ENCODE assay signal across 8 cellular contexts in genomic region chr11:46120711-46121327, GRCh38. TPM values are rescaled to one million over a fixed set of nuclear protein-coding genes. Genes with fewer than 3 reads are reported as not detected.
DNase-seq lines count a peak whose midpoint lies in the region; ATAC-seq and TF ChIP-seq lines count a peak whose summit lies in the region.

No MANE protein-coding gene starts in this region.

- peak overlapping the region; percentile 80 for H3K4me3 ChIP-seq in fibroblast of the aortic adventitia (ENCODE audit: low read depth, low read length)

- TF ChIP-seq CTCF in fibroblast of the aortic adventitia (IDR thresholded peaks at IDR 0.05; ENCODE audit: insufficient read depth, low read length) (no peak), neural crest cell (conservative IDR thresholded peaks at IDR 0.05) (no peak), GM10248 (IDR thresholded peaks at IDR 0.05; ENCODE audit: control extremely low read depth, extremely low read depth, low read depth, missing control alignments) (no peak)

- H3K36me3 Mint-ChIP-seq in activated CD8-positive, alpha-beta memory T cell treated with anti-CD3 and anti-CD28 coated beads, Interleukin-2, amount 10 ng/mL, durations not matched to agents 7 days and 5 days: peaks cover 7% of the 10 kb centered on the region
- peaks cover 3% of the 10 kb centered on the region for H3K36me3 Mint-ChIP-seq in neural crest cell (ENCODE audit: low read depth)

- CTCF ChIA-PET in activated CD8-positive, alpha-beta memory T cell treated with anti-CD3 and anti-CD28 coated beads, Interleukin-2, amount 10 ng/mL, durations not matched to agents 7 days and 5 days (lab: Charles Lee): interaction anchor here (1.0 kb wide), 1 partner anchor 119 kb away, joined by 3 read pairs; no protein-coding TSS in a partner anchor
- CTCF ChIA-PET in GM10248 (lab: Yijun Ruan, JAX): interaction anchor here (1.0 kb wide), 1 partner anchor 13 kb away, joined by 3 read pairs; no protein-coding TSS in a partner anchor

- ATAC-seq in HG02981 (IDR thresholded peaks at IDR 0.05; ENCODE audit: unreplicated experiment): peak; percentile 2
- ATAC-seq in activated CD8-positive, alpha-beta memory T cell treated with anti-CD3 and anti-CD28 coated beads, Interleukin-2, amount 10 ng/mL, durations not matched to agents 7 days and 5 days: peak; percentile 17

- no peaks in the 10 kb centered on the region for H3K9me3 Mint-ChIP-seq in activated CD8-positive, alpha-beta memory T cell treated with anti-CD3 and anti-CD28 coated beads, Interleukin-2, amount 10 ng/mL, durations not matched to agents 7 days and 5 days (ENCODE audit: low read depth)
- no peaks in the 10 kb centered on the region for H3K9me3 Mint-ChIP-seq in neural crest cell

- peak; percentile 87 for DNase-seq in EH (ENCODE audit: low read depth)
- DNase-seq in NCI-H526 (lab: John Stamatoyannopoulos, UW): peak; percentile 76 to 79
- DNase-seq in activated CD8-positive, alpha-beta memory T cell treated with anti-CD3 and anti-CD28 coated beads, Interleukin-2, amount 10 ng/mL, durations not matched to agents 7 days and 5 days: no peak
- DNase-seq in fibroblast of the aortic adventitia (ENCODE audit: low read depth): no peak
- peak; percentile 34 for DNase-seq in neural crest cell (ENCODE audit: low read depth, low spot score)
- no peak for DNase-seq in middle frontal gyrus (ENCODE audit: extremely low spot score, low spot score)
- DNase-seq in GM10248 (ENCODE audit: extremely low spot score): no peak

- peaks cover 40% of the 10 kb centered on the region for H3K4me1 Mint-ChIP-seq in activated CD8-positive, alpha-beta memory T cell treated with anti-CD3 and anti-CD28 coated beads, Interleukin-2, amount 10 ng/mL, durations not matched to agents 7 days and 5 days
- H3K4me1 Mint-ChIP-seq in neural crest cell: peaks cover 45% of the 10 kb centered on the region

- H3K4me3 Mint-ChIP-seq in activated CD8-positive, alpha-beta memory T cell treated with anti-CD3 and anti-CD28 coated beads, Interleukin-2, amount 10 ng/mL, durations not matched to agents 7 days and 5 days: peak overlapping the region; percentile 89
- H3K4me3 Mint-ChIP-seq in neural crest cell: peak overlapping the region; percentile 98

- H3K27ac Mint-ChIP-seq in activated CD8-positive, alpha-beta memory T cell treated with anti-CD3 and anti-CD28 coated beads, Interleukin-2, amount 10 ng/mL, durations not matched to agents 7 days and 5 days: peak overlapping the region; percentile 93
- H3K27ac Mint-ChIP-seq in neural crest cell (ENCODE audit: unreplicated experiment): peak overlapping the region; percentile 99

- POLR2A ChIA-PET in GM10248 (lab: Yijun Ruan, JAX): interaction anchor here (0.7 kb wide), 1 partner anchor 1550 kb away, joined by 7 read pairs; no protein-coding TSS in a partner anchor

- no peaks in the 10 kb centered on the region for H3K27me3 Mint-ChIP-seq in activated CD8-positive, alpha-beta memory T cell treated with anti-CD3 and anti-CD28 coated beads, Interleukin-2, amount 10 ng/mL, durations not matched to agents 7 days and 5 days
- H3K27me3 Mint-ChIP-seq in neural crest cell (ENCODE audit: low read depth): no peaks in the 10 kb centered on the region

RNA-seq across cellular contexts. Expression of gene PHF21A, which starts 0.4 kb away (rescaled TPM):
- 10 to 100 TPM; 34.6 to 39.7 TPM for total RNA-seq in activated CD8-positive, alpha-beta memory T cell treated with anti-CD3 and anti-CD28 coated beads, Interleukin-2, amount 10 ng/mL, durations not matched to agents 7 days and 5 days
- total RNA-seq in fibroblast of the aortic adventitia (ENCODE audit: low replicate concordance): 22.5 and 24.0 TPM in 2 replicates
- 56.5 and 57.7 TPM in 2 replicates for total RNA-seq in neural crest cell

Comparison
In these comparisons a context has a peak if more than half of its experiments do, and no peak if none do; other contexts are left out.
1. DNase-seq: peak in EH (single experiment), NCI-H526 (2 of 2) and neural crest cell (single experiment); none in activated CD8-positive, alpha-beta memory T cell treated with anti-CD3 and anti-CD28 coated beads, Interleukin-2, amount 10 ng/mL, durations not matched to agents 7 days and 5 days (single experiment), fibroblast of the aortic adventitia (single experiment), middle frontal gyrus (single experiment) and GM10248 (single experiment).